ENCODE assay signal across 2 cellular contexts in the genomic region with DNA sequence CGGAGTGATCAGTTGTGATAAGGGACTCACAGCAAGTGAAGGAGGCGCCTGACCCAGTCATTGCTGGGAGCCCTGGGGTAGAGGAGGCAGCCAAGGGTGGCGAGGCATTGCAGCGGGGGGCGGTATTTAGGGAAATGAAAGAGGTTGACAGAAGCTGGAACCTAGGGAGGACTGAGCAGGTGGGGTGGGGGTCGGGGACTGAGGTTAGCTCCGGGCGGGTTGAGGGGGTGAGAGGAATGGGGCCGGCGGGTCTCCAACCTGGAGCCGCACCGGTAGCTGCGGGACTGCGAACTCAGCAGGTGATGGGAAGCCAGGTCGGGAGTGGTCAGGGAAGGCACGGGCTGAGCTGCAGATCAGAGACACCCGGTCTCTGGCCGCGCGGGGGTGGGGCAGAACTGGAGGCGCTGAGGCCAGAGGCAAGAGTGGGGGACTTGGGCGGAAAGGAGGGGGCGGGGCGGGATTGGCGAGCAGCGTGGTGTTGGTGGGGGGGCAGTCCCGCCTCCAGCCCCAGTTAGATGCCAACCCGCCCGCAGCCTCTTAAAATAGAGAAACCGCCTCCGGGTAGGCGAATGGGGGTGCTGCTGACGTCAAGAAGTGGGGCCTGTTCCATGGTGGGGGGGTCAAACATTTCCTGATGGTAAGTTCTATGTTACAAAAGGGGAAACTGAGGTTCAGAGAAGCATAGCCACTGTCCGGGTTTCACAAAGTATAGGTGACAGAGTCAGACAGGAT.
TF ChIP-seq lines count a peak whose summit lies in the region.

No MANE protein-coding gene starts in this region.

TF ChIP-seq in SK-N-SH, 30 proteins besides CTCF, POLR2A, EP300 and RAD21 (continued from another document):
- TF ChIP-seq, protein P1, sequence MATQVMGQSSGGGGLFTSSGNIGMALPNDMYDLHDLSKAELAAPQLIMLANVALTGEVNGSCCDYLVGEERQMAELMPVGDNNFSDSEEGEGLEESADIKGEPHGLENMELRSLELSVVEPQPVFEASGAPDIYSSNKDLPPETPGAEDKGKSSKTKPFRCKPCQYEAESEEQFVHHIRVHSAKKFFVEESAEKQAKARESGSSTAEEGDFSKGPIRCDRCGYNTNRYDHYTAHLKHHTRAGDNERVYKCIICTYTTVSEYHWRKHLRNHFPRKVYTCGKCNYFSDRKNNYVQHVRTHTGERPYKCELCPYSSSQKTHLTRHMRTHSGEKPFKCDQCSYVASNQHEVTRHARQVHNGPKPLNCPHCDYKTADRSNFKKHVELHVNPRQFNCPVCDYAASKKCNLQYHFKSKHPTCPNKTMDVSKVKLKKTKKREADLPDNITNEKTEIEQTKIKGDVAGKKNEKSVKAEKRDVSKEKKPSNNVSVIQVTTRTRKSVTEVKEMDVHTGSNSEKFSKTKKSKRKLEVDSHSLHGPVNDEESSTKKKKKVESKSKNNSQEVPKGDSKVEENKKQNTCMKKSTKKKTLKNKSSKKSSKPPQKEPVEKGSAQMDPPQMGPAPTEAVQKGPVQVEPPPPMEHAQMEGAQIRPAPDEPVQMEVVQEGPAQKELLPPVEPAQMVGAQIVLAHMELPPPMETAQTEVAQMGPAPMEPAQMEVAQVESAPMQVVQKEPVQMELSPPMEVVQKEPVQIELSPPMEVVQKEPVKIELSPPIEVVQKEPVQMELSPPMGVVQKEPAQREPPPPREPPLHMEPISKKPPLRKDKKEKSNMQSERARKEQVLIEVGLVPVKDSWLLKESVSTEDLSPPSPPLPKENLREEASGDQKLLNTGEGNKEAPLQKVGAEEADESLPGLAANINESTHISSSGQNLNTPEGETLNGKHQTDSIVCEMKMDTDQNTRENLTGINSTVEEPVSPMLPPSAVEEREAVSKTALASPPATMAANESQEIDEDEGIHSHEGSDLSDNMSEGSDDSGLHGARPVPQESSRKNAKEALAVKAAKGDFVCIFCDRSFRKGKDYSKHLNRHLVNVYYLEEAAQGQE (IDR thresholded peaks at IDR 0.05; ENCODE audit: low read depth, low read length), result no peak
- TF ChIP-seq FOXJ3 (CRISPR knock-in tag; IDR thresholded peaks at IDR 0.05), result no peak
- no peak for TF ChIP-seq TCF12 (IDR thresholded peaks at IDR 0.05)

TF ChIP-seq in SK-N-SH treated with all-trans-retinoic acid at 6 μM for 48 hours, 23 proteins besides CTCF, POLR2A, EP300 and RAD21 (continued from another document):
- TF ChIP-seq, protein P2, sequence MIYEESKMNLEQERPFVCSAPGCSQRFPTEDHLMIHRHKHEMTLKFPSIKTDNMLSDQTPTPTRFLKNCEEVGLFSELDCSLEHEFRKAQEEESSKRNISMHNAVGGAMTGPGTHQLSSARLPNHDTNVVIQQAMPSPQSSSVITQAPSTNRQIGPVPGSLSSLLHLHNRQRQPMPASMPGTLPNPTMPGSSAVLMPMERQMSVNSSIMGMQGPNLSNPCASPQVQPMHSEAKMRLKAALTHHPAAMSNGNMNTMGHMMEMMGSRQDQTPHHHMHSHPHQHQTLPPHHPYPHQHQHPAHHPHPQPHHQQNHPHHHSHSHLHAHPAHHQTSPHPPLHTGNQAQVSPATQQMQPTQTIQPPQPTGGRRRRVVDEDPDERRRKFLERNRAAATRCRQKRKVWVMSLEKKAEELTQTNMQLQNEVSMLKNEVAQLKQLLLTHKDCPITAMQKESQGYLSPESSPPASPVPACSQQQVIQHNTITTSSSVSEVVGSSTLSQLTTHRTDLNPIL (CRISPR knock-in tag; IDR thresholded peaks at IDR 0.05; ENCODE audit: low read depth), result no peak
- TF ChIP-seq ZC3H10 (CRISPR knock-in tag; IDR thresholded peaks at IDR 0.05) (no peak), ZNF70 (CRISPR knock-in tag; IDR thresholded peaks at IDR 0.05) (no peak), ZNF565 (CRISPR knock-in tag; conservative IDR thresholded peaks at IDR 0.05; ENCODE audit: low read depth) (no peak), ZFP3 (CRISPR knock-in tag; IDR thresholded peaks at IDR 0.05) (no peak), ZFP30 (CRISPR knock-in tag; IDR thresholded peaks at IDR 0.05) (no peak), TCF4 (CRISPR knock-in tag; IDR thresholded peaks at IDR 0.05; ENCODE audit: borderline replicate concordance) (no peak)
- TF ChIP-seq, protein P3, sequence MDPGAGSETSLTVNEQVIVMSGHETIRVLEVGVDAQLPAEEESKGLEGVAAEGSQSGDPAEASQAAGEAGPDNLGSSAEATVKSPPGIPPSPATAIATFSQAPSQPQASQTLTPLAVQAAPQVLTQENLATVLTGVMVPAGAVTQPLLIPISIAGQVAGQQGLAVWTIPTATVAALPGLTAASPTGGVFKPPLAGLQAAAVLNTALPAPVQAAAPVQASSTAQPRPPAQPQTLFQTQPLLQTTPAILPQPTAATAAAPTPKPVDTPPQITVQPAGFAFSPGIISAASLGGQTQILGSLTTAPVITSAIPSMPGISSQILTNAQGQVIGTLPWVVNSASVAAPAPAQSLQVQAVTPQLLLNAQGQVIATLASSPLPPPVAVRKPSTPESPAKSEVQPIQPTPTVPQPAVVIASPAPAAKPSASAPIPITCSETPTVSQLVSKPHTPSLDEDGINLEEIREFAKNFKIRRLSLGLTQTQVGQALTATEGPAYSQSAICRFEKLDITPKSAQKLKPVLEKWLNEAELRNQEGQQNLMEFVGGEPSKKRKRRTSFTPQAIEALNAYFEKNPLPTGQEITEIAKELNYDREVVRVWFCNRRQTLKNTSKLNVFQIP (CRISPR knock-in tag; IDR thresholded peaks at IDR 0.05; ENCODE audit: borderline replicate concordance, low read depth), result no peak
- TF ChIP-seq, protein P4, sequence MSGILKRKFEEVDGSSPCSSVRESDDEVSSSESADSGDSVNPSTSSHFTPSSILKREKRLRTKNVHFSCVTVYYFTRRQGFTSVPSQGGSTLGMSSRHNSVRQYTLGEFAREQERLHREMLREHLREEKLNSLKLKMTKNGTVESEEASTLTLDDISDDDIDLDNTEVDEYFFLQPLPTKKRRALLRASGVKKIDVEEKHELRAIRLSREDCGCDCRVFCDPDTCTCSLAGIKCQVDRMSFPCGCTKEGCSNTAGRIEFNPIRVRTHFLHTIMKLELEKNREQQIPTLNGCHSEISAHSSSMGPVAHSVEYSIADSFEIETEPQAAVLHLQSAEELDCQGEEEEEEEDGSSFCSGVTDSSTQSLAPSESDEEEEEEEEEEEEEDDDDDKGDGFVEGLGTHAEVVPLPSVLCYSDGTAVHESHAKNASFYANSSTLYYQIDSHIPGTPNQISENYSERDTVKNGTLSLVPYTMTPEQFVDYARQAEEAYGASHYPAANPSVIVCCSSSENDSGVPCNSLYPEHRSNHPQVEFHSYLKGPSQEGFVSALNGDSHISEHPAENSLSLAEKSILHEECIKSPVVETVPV (CRISPR knock-in tag; IDR thresholded peaks at IDR 0.05), result no peak
